22 cellular contexts compared by ENCODE assay signal in genomic region chr2:240576036-240576435, GRCh38.
"Had no signal": no experiment of that assay in that cellular context is flagged by ENCODE, and none has a peak within 500 bp of the region (broad histone marks: within the 10 kb centered on the region; RNA-seq: fewer than 3 reads in every experiment).

No MANE protein-coding gene starts in this region.

- H3K36me3 ChIP-seq: ovary had no signal

- H3K4me1 Mint-ChIP-seq: nephron had no signal

- H3K4me3 Mint-ChIP-seq: naive thymus-derived CD4-positive, alpha-beta T cell; nephron; stimulated activated naive B cell treated with anti-CD40 and anti-IgM and Interleukin-4, amounts not matched to agents 10 μg/mL and 1 μg/mL and 100 μg/mL, for 72 hours; stimulated activated naive CD8-positive, alpha-beta T cell treated with anti-CD3 and anti-CD28 coated beads, Interleukin-15, Interleukin-2, amounts not matched to agents 100 ng/mL and 50 ng/mL, for 24 hours had no signal

- H3K4me3 ChIP-seq: dorsolateral prefrontal cortex, gastrocnemius medialis, ovary, psoas muscle, sigmoid colon, thoracic aorta, tibial nerve, upper lobe of left lung had no signal

- H3K27me3 ChIP-seq: dorsolateral prefrontal cortex, gastrocnemius medialis, ovary, sigmoid colon, tibial nerve, upper lobe of left lung had no signal

- ATAC-seq: gastrocnemius medialis; left lobe of liver; naive thymus-derived CD4-positive, alpha-beta T cell; psoas muscle; right cardiac atrium; stimulated activated naive B cell treated with anti-CD40 and anti-IgM and Interleukin-4, amounts not matched to agents 10 μg/mL and 1 μg/mL and 100 μg/mL, for 72 hours had no signal

- H3K27ac ChIP-seq: dorsolateral prefrontal cortex, epithelial cell of prostate, gastrocnemius medialis, ovary, psoas muscle, sigmoid colon, thoracic aorta, upper lobe of left lung had no signal

- H3K9me3 ChIP-seq: gastrocnemius medialis, ovary, sigmoid colon, thoracic aorta, upper lobe of left lung had no signal

- H3K9me3 Mint-ChIP-seq: nephron; stimulated activated naive CD8-positive, alpha-beta T cell treated with anti-CD3 and anti-CD28 coated beads, Interleukin-15, Interleukin-2, amounts not matched to agents 100 ng/mL and 50 ng/mL, for 24 hours had no signal

- H3K27ac Mint-ChIP-seq: nephron; stimulated activated naive B cell treated with anti-CD40 and anti-IgM and Interleukin-4, amounts not matched to agents 10 μg/mL and 1 μg/mL and 100 μg/mL, for 72 hours; stimulated activated naive CD8-positive, alpha-beta T cell treated with anti-CD3 and anti-CD28 coated beads, Interleukin-15, Interleukin-2, amounts not matched to agents 100 ng/mL and 50 ng/mL, for 24 hours had no signal

- DNase-seq: effector CD4-positive, alpha-beta T cell; gastrocnemius medialis; head of caudate nucleus; mammary epithelial cell; mesendoderm; midbrain; naive thymus-derived CD4-positive, alpha-beta T cell; occipital lobe; sigmoid colon; stimulated activated CD4-positive, alpha-beta T cell treated with anti-CD3 and anti-CD28 coated beads, Interleukin-4, amount 100 ng/mL, for 4 hours; stimulated activated naive B cell treated with anti-CD40 and anti-IgM and Interleukin-4, amounts not matched to agents 10 μg/mL and 1 μg/mL and 100 μg/mL, for 72 hours had no signal

- H3K27me3 Mint-ChIP-seq: naive thymus-derived CD4-positive, alpha-beta T cell; stimulated activated naive B cell treated with anti-CD40 and anti-IgM and Interleukin-4, amounts not matched to agents 10 μg/mL and 1 μg/mL and 100 μg/mL, for 72 hours; stimulated activated naive CD8-positive, alpha-beta T cell treated with anti-CD3 and anti-CD28 coated beads, Interleukin-15, Interleukin-2, amounts not matched to agents 100 ng/mL and 50 ng/mL, for 24 hours had no signal
